In genomic region chr5:149727336-149728035, GRCh38 we compare ENCODE assay signal across 27 cellular contexts.
"Had no signal": no experiment of that assay in that cellular context is flagged by ENCODE, and none has a peak within 500 bp of the region (broad histone marks: within the 10 kb centered on the region; RNA-seq: fewer than 3 reads in every experiment).

No MANE protein-coding gene starts in this region.

- H3K27me3 ChIP-seq: gastrocnemius medialis, testis, vagina had no signal

- H3K9ac ChIP-seq: neural progenitor cell had no signal

- H3K4me1 ChIP-seq: testis had no signal

- H3K36me3 ChIP-seq: brain microvascular endothelial cell, gastrocnemius medialis, neural progenitor cell, vagina had no signal

- H3K9me3 ChIP-seq: gastrocnemius medialis, testis, vagina had no signal

- H3K27ac ChIP-seq: brain microvascular endothelial cell, epithelial cell of prostate, gastrocnemius medialis, neural progenitor cell, testis, vagina had no signal

- H3K4me2 ChIP-seq: neural progenitor cell had no signal

- ATAC-seq: activated CD4-positive, alpha-beta T cell treated with anti-CD3 and anti-CD28 coated beads for 36 hours; activated T-cell treated with anti-CD3 and anti-CD28 coated beads, Interleukin-2, amount 50 U/mL, for 4 hours; activated T-helper 17 cell treated with anti-CD3 and anti-CD28 coated beads, Interleukin-2, amount 50 U/mL, for 72 hours; gastrocnemius medialis; left cardiac atrium; naive thymus-derived CD8-positive, alpha-beta T cell; right cardiac atrium had no signal

- H3K4me3 ChIP-seq: gastrocnemius medialis, neural progenitor cell, testis, vagina had no signal

- DNase-seq: activated CD4-positive, alpha-beta T cell treated with anti-CD3 and anti-CD28 coated beads for 36 hours; activated CD4-positive, CD25-positive, alpha-beta regulatory T cell; activated gamma-delta T cell treated with Interleukin-2 at 50 U/mL for 16 hours; activated naive CD4-positive, alpha-beta T cell treated with anti-CD3 and anti-CD28 coated beads, Interleukin-2, amount 50 U/mL, for 16 hours; activated T-cell treated with anti-CD3 and anti-CD28 coated beads, Interleukin-2, amount 50 U/mL, for 4 hours; amniotic stem cell; brain microvascular endothelial cell; caudate nucleus; effector CD4-positive, alpha-beta T cell; gastrocnemius medialis; glutamatergic neuron; left cardiac atrium; midbrain; naive thymus-derived CD8-positive, alpha-beta T cell; occipital lobe; right cardiac atrium; stimulated activated CD4-positive, alpha-beta T cell treated with anti-CD3 and anti-CD28 coated beads, Interleukin-2, amount 100 ng/mL, for 48 hours; stimulated activated naive CD4-positive, alpha-beta T cell treated with Interleukin-2 at 50 U/mL for 16 hours; testis; trophoblast cell had no signal

- FAIRE-seq: astrocyte, endometrium, islet of Langerhans had no signal

- H2AFZ ChIP-seq: neural progenitor cell had no signal
